ENCODE assay signal across 8 cellular contexts in genomic region chr11:110000045-110000502, GRCh38.
DNase-seq lines count a peak whose midpoint lies in the region; ATAC-seq and TF ChIP-seq lines count a peak whose summit lies in the region.

No MANE protein-coding gene starts in this region.

- TF ChIP-seq CTCF in GM06990 (IDR thresholded peaks at IDR 0.05; ENCODE audit: insufficient read depth, low read length, poor library complexity, severe bottlenecking) (no peak), cardiac fibroblast (IDR thresholded peaks at IDR 0.05; ENCODE audit: low read depth, low read length) (no peak)

- ATAC-seq in GM21528 (IDR thresholded peaks at IDR 0.05; ENCODE audit: low FRiP score, unreplicated experiment): peak; percentile 96

- no peaks in the 10 kb centered on the region for H3K27me3 ChIP-seq in GM06990 (replicated peaks; ENCODE audit: control insufficient read depth, insufficient read depth, low read length)

- no peaks in the 10 kb centered on the region for H3K36me3 ChIP-seq in GM06990 (ENCODE audit: control insufficient read depth, insufficient read depth, low read length)

- H3K4me3 ChIP-seq in GM06990 (replicated peaks; ENCODE audit: low read depth, low read length) (no peak overlapping the region), cardiac fibroblast (replicated peaks in 1 of 2; ENCODE audit: low read depth in 2 of 2, low read length in 2 of 2) (no peak overlapping the region)

- peak; percentile 68 for DNase-seq in GM06990 (ENCODE audit: extremely low read depth, insufficient read length)
- DNase-seq in HS-27A (ENCODE audit: low read depth): peak; percentile 36
- peak; percentile 87 to 95 for DNase-seq in cardiac fibroblast (ENCODE audit: low read depth in 2 of 2)
- peak; percentile 96 for DNase-seq in renal cortical epithelial cell (ENCODE audit: low read depth)
- no peak for DNase-seq in T1000 (lab: John Stamatoyannopoulos, UW)
- DNase-seq in NCI-H146 treated with DMSO at 0.1 percent for 48 hours (lab: John Stamatoyannopoulos, UW; ENCODE audit: unreplicated experiment): no peak
- DNase-seq in activated CD4-positive, alpha-beta T cell treated with anti-CD3 and anti-CD28 coated beads for 4 hours: no peak

Comparison
In these comparisons a context has a peak if more than half of its experiments do, and no peak if none do; other contexts are left out.
1. DNase-seq: peak in GM06990 (single experiment), HS-27A (single experiment), cardiac fibroblast (2 of 2) and renal cortical epithelial cell (single experiment); none in T1000 (single experiment), NCI-H146 treated with DMSO at 0.1 percent for 48 hours (single experiment) and activated CD4-positive, alpha-beta T cell treated with anti-CD3 and anti-CD28 coated beads for 4 hours (0 of 2).